Comparison of ENCODE assay signal across 1 cellular context in the genomic region with DNA sequence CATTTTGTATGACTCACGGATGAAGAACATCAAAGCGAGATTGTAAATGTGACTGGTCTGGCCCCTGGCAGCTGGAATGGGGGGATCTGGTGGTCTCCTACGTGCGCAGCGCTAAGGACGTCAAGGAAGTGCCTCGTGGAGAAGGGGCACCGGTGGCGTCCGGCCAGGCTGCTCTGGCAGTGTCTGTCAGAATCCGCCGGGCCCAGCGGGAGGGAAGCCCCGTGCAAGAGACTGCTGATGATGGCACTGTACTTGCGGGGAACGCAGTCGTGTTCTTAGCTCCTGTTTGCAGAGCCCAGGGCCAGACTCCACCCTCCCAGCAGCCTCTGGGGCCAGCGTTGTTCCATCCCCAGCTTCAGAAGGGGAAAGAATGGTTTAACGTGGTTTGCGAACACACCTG.
TF ChIP-seq lines count a peak whose summit lies in the region.

No MANE protein-coding gene starts in this region.

TF ChIP-seq in H1, 55 proteins besides CTCF, POLR2A, EP300 and RAD21 (continued from another document):
- TF ChIP-seq GTF2F1 (IDR thresholded peaks at IDR 0.05; ENCODE audit: borderline replicate concordance, low read depth, low read length) (no peak), POLR2AphosphoS5 (IDR thresholded peaks at IDR 0.05; ENCODE audit: low read depth, low read length) (no peak), CREB1 (IDR thresholded peaks at IDR 0.05) (no peak), RBBP5 (IDR thresholded peaks at IDR 0.05; ENCODE audit: borderline replicate concordance, low read depth, low read length) (no peak), CBX8 (IDR thresholded peaks at IDR 0.05; ENCODE audit: borderline replicate concordance, low read depth, low read length) (no peak), EGR1 (IDR thresholded peaks at IDR 0.05; ENCODE audit: borderline replicate concordance, low read depth, low read length) (no peak), CHD1 (IDR thresholded peaks at IDR 0.05; ENCODE audit: low read depth, low read length) (no peak), JUND (IDR thresholded peaks at IDR 0.05; ENCODE audit: low read length) (no peak), CTBP2 (IDR thresholded peaks at IDR 0.05; ENCODE audit: borderline replicate concordance, insufficient read depth, insufficient read length, low read length) (no peak), BCL11A (IDR thresholded peaks at IDR 0.05; ENCODE audit: low read depth in 2 of 2, low read length in 2 of 2) (no peak)
- TF ChIP-seq, protein P1, sequence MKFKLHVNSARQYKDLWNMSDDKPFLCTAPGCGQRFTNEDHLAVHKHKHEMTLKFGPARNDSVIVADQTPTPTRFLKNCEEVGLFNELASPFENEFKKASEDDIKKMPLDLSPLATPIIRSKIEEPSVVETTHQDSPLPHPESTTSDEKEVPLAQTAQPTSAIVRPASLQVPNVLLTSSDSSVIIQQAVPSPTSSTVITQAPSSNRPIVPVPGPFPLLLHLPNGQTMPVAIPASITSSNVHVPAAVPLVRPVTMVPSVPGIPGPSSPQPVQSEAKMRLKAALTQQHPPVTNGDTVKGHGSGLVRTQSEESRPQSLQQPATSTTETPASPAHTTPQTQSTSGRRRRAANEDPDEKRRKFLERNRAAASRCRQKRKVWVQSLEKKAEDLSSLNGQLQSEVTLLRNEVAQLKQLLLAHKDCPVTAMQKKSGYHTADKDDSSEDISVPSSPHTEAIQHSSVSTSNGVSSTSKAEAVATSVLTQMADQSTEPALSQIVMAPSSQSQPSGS (IDR thresholded peaks at IDR 0.05; ENCODE audit: low read length), result no peak
TF ChIP-seq in H1: peak in this region for 0.
